In genomic region chr18:33821503-33821902, GRCh38 we compare ENCODE assay signal across 10 cellular contexts.
A peak's percentile ranks its signal among the peaks of the same experiment; 100 is the strongest.
DNase-seq lines count a peak whose midpoint lies in the region; TF ChIP-seq lines count a peak whose summit lies in the region.
"Had no signal": no experiment of that assay in that cellular context is flagged by ENCODE, and none has a peak within 500 bp of the region (broad histone marks: within the 10 kb centered on the region; RNA-seq: fewer than 3 reads in every experiment).

No MANE protein-coding gene starts in this region.

- peak overlapping the region; percentile 5 for H3K4me2 ChIP-seq in mammary epithelial cell (ENCODE audit: insufficient read depth, low read depth, low read length)
- H3K4me2 ChIP-seq: smooth muscle cell had no signal

- no peak overlapping the region for H3K4me3 ChIP-seq in mammary epithelial cell (replicated peaks in 1 of 3; ENCODE audit: insufficient read depth in 1 of 3, low read depth in 2 of 3, low read length in 3 of 3)
- H3K4me3 ChIP-seq: smooth muscle cell had no signal

- intact Hi-C loops in mammary epithelial cell (cut with micrococcal nuclease), result no loop called here

- in situ Hi-C loops in mammary epithelial cell (cut with MboI; ENCODE audit: low sequenced_read_pairs in 2 of 2) (no loop called here), KBM-7 (cut with MboI; ENCODE audit: low pct_unique_long_range_greater_than_20kb, low sequenced_read_pairs) (no loop called here)

- no peaks in the 10 kb centered on the region for H3K9me3 Mint-ChIP-seq in type B pancreatic cell

- H4K20me1 ChIP-seq in mammary epithelial cell (ENCODE audit: insufficient read depth, low read length), result no peaks in the 10 kb centered on the region

- CTCF ChIA-PET in mammary epithelial cell (lab: Charles Lee; ENCODE audit: low non-redundant PET), result no interaction called here

- BruUV-seq in mammary epithelial cell (replicated peaks; lab: Mats Ljungman, UMichigan), result no TSS peak

- peaks cover 16% of the 10 kb centered on the region for H3K4me1 ChIP-seq in mammary epithelial cell (ENCODE audit: insufficient read depth, low read length)

- no peaks in the 10 kb centered on the region for H3K27me3 ChIP-seq in mammary epithelial cell (ENCODE audit: insufficient read depth, low read length)

- WGBS in mammary epithelial cell (ENCODE audit: low coverage, missing lambda C conversion rate), result 63% methylated on average over 1 of the region's 1 CpG

- no peak overlapping the region for H3K9ac ChIP-seq in mammary epithelial cell (ENCODE audit: insufficient read depth, low read length)

- dilution Hi-C loops in mammary epithelial cell (cut with HindIII; ENCODE audit: low sequenced_read_pairs), result no loop called here

- no peaks in the 10 kb centered on the region for H3K36me3 ChIP-seq in mammary epithelial cell (ENCODE audit: insufficient read depth, low read length)

- no peak overlapping the region for H3K27ac Mint-ChIP-seq in type B pancreatic cell
- H3K27ac Mint-ChIP-seq: activated naive CD8-positive, alpha-beta T cell treated with anti-CD3 and anti-CD28 coated beads, Interleukin-2, amount 10 ng/mL, durations not matched to agents 7 days and 5 days had no signal

- peaks cover 5% of the 10 kb centered on the region for H3K27me3 Mint-ChIP-seq in type B pancreatic cell

- H3K36me3 Mint-ChIP-seq in type B pancreatic cell, result no peaks in the 10 kb centered on the region
- H3K36me3 Mint-ChIP-seq: activated naive CD8-positive, alpha-beta T cell treated with anti-CD3 and anti-CD28 coated beads, Interleukin-2, amount 10 ng/mL, durations not matched to agents 7 days and 5 days had no signal

- H3K79me2 ChIP-seq in mammary epithelial cell (ENCODE audit: insufficient read depth, low read length), result no peaks in the 10 kb centered on the region

- no peaks in the 10 kb centered on the region for H3K9me3 ChIP-seq in mammary epithelial cell (replicated peaks; ENCODE audit: insufficient read depth, low read length)

- no peak overlapping the region for H2AFZ ChIP-seq in mammary epithelial cell (ENCODE audit: low read depth, low read length)

- H3K27ac ChIP-seq in mammary epithelial cell (ENCODE audit: insufficient read depth, low read depth, low read length), result no peak overlapping the region

- H3K4me1 Mint-ChIP-seq in type B pancreatic cell (ENCODE audit: unreplicated experiment), result peaks cover 5% of the 10 kb centered on the region
- H3K4me1 Mint-ChIP-seq: activated naive CD8-positive, alpha-beta T cell treated with anti-CD3 and anti-CD28 coated beads, Interleukin-2, amount 10 ng/mL, durations not matched to agents 7 days and 5 days had no signal

- DNase-seq in NCI-H1436 treated with DMSO at 0.1 percent for 48 hours (lab: John Stamatoyannopoulos, UW) (peak; percentile 32), NCI-H1436 (lab: John Stamatoyannopoulos, UW) (no peak), mammary epithelial cell (peak; percentile 78), iris pigment epithelial cell (ENCODE audit: low read depth) (peak; percentile 58), type B pancreatic cell (ENCODE audit: extremely low spot score, unreplicated experiment) (no peak), KBM-7 (no peak), cerebellum (ENCODE audit: low spot score) (no peak)
- DNase-seq in stimulated activated CD4-positive, alpha-beta T cell treated with anti-CD3 and anti-CD28 coated beads, Interleukin-2, amount 100 ng/mL, for 48 hours, result no peak
- DNase-seq: activated naive CD8-positive, alpha-beta T cell treated with anti-CD3 and anti-CD28 coated beads, Interleukin-2, amount 10 ng/mL, durations not matched to agents 7 days and 5 days had no signal

- no peak for TF ChIP-seq CTCF in mammary epithelial cell (conservative IDR thresholded peaks at IDR 0.05 in 1 of 2, IDR thresholded peaks at IDR 0.05 in 1 of 2; ENCODE audit: extremely low read depth in 1 of 2, insufficient read depth in 1 of 2, low read depth in 1 of 2, low read length in 2 of 2)
- no peak for TF ChIP-seq CTCF in type B pancreatic cell (conservative IDR thresholded peaks at IDR 0.05)

- H3K4me3 Mint-ChIP-seq in type B pancreatic cell, result peak overlapping the region; percentile 49
- H3K4me3 Mint-ChIP-seq: activated naive CD8-positive, alpha-beta T cell treated with anti-CD3 and anti-CD28 coated beads, Interleukin-2, amount 10 ng/mL, durations not matched to agents 7 days and 5 days had no signal

Comparison
In these comparisons a context has a peak if more than half of its experiments do, and no peak if none do; other contexts are left out.
1. DNase-seq: peak in NCI-H1436 treated with DMSO at 0.1 percent for 48 hours (single experiment), mammary epithelial cell (single experiment) and iris pigment epithelial cell (single experiment); none in NCI-H1436 (single experiment), type B pancreatic cell (single experiment), KBM-7 (single experiment), cerebellum (single experiment) and stimulated activated CD4-positive, alpha-beta T cell treated with anti-CD3 and anti-CD28 coated beads, Interleukin-2, amount 100 ng/mL, for 48 hours (0 of 2).